34 cellular contexts compared by ENCODE assay signal in genomic region chr4:77504407-77504806, GRCh38.
"Had no signal": no experiment of that assay in that cellular context is flagged by ENCODE, and none has a peak within 500 bp of the region (broad histone marks: within the 10 kb centered on the region; RNA-seq: fewer than 3 reads in every experiment).

No MANE protein-coding gene starts in this region.

- H3K4me1 Mint-ChIP-seq: activated CD4-positive, alpha-beta memory T cell treated with anti-CD3 and anti-CD28 coated beads, Interleukin-2, amount 10 ng/mL, durations not matched to agents 7 days and 5 days; activated CD4-positive, alpha-beta T cell treated with anti-CD3 and anti-CD28 coated beads for 36 hours; activated CD4-positive, alpha-beta T cell treated with anti-CD3 and anti-CD28 coated beads, Interleukin-2, amount 10 ng/mL, durations not matched to agents 7 days and 5 days; activated naive CD4-positive, alpha-beta T cell treated with anti-CD3 and anti-CD28 coated beads, Interleukin-2, amount 10 ng/mL, durations not matched to agents 7 days and 5 days; activated naive CD4-positive, alpha-beta T cell treated with anti-CD3 and anti-CD28 coated beads, Interleukin-2, amount 50 U/mL, for 24 hours; activated naive CD8-positive, alpha-beta T cell treated with anti-CD3 and anti-CD28 coated beads, Interleukin-2, amount 10 ng/mL, durations not matched to agents 7 days and 5 days; activated naive CD8-positive, alpha-beta T cell treated with anti-CD3 and anti-CD28 coated beads, Interleukin-2, amount 50 U/mL, for 24 hours; brain had no signal

- H3K9me3 ChIP-seq: ascending aorta had no signal

- H3K9me3 Mint-ChIP-seq: activated CD4-positive, alpha-beta memory T cell treated with anti-CD3 and anti-CD28 coated beads, Interleukin-2, amount 10 ng/mL, durations not matched to agents 7 days and 5 days; activated CD4-positive, alpha-beta T cell treated with anti-CD3 and anti-CD28 coated beads, Interleukin-2, amount 10 ng/mL, durations not matched to agents 7 days and 5 days; activated naive CD4-positive, alpha-beta T cell treated with anti-CD3 and anti-CD28 coated beads, Interleukin-2, amount 10 ng/mL, durations not matched to agents 7 days and 5 days; activated naive CD4-positive, alpha-beta T cell treated with anti-CD3 and anti-CD28 coated beads, Interleukin-2, amount 50 U/mL, for 24 hours; activated naive CD8-positive, alpha-beta T cell treated with anti-CD3 and anti-CD28 coated beads, Interleukin-2, amount 10 ng/mL, durations not matched to agents 7 days and 5 days; activated T-cell treated with anti-CD3 and anti-CD28 coated beads, Interleukin-2, amount 50 U/mL, for 24 hours; activated T-helper 2 cell treated with anti-CD3 and anti-CD28 coated beads, Interferon-gamma antibody, Interleukin-2, Interleukin-4, amounts not matched to agents 10 μg/mL and 5 μg/mL and 100 μg/mL, durations not matched to agents 14 hours and 24 hours and 36 hours; T-helper 1 cell treated with Interleukin-12 subunit alpha and Interleukin-12 subunit beta and Interleukin-4 antibody, amounts not matched to agents 30 μg/mL and 1 μg/mL, for 36 hours; T-helper 2 cell treated with Interferon-gamma antibody and Interleukin-4, amounts not matched to agents 5 μg/mL and 100 μg/mL, for 36 hours had no signal

- H3K4me3 ChIP-seq: ascending aorta had no signal

- ATAC-seq: activated CD4-positive, alpha-beta T cell treated with anti-CD3 and anti-CD28 coated beads for 36 hours; activated CD4-positive, CD25-positive, alpha-beta regulatory T cell treated with anti-CD3 and anti-CD28 coated beads, Interleukin-2, amount 50 U/mL, for 24 hours; activated CD8-positive, alpha-beta memory T cell treated with anti-CD3 and anti-CD28 coated beads, Interleukin-2, amount 10 ng/mL, durations not matched to agents 7 days and 5 days; activated CD8-positive, alpha-beta T cell treated with anti-CD3 and anti-CD28 coated beads, Interleukin-2, amount 10 ng/mL, durations not matched to agents 7 days and 5 days; activated naive CD8-positive, alpha-beta T cell treated with anti-CD3 and anti-CD28 coated beads, Interleukin-2, amount 50 U/mL, for 24 hours had no signal

- H3K27me3 Mint-ChIP-seq: activated naive CD4-positive, alpha-beta T cell treated with anti-CD3 and anti-CD28 coated beads, Interleukin-2, amount 10 ng/mL, durations not matched to agents 7 days and 5 days had no signal

- H3K27ac ChIP-seq: ascending aorta, VCaP had no signal

- H3K4me3 Mint-ChIP-seq: activated CD4-positive, alpha-beta memory T cell treated with anti-CD3 and anti-CD28 coated beads, Interleukin-2, amount 10 ng/mL, durations not matched to agents 7 days and 5 days; activated CD4-positive, alpha-beta T cell treated with anti-CD3 and anti-CD28 coated beads for 36 hours; activated CD4-positive, alpha-beta T cell treated with anti-CD3 and anti-CD28 coated beads, Interleukin-2, amount 10 ng/mL, durations not matched to agents 7 days and 5 days; activated CD8-positive, alpha-beta memory T cell treated with anti-CD3 and anti-CD28 coated beads, Interleukin-2, amount 10 ng/mL, durations not matched to agents 7 days and 5 days; activated CD8-positive, alpha-beta T cell treated with anti-CD3 and anti-CD28 coated beads, Interleukin-2, amount 10 ng/mL, durations not matched to agents 7 days and 5 days; activated naive CD4-positive, alpha-beta T cell treated with anti-CD3 and anti-CD28 coated beads, Interleukin-2, amount 10 ng/mL, durations not matched to agents 7 days and 5 days; activated naive CD4-positive, alpha-beta T cell treated with anti-CD3 and anti-CD28 coated beads, Interleukin-2, amount 50 U/mL, for 24 hours; activated naive CD8-positive, alpha-beta T cell; activated naive CD8-positive, alpha-beta T cell treated with anti-CD3 and anti-CD28 coated beads, Interleukin-2, amount 10 ng/mL, durations not matched to agents 7 days and 5 days; activated naive CD8-positive, alpha-beta T cell treated with anti-CD3 and anti-CD28 coated beads, Interleukin-2, amount 50 U/mL, for 24 hours; activated T-cell treated with anti-CD3 and anti-CD28 coated beads, Interleukin-2, amount 50 U/mL, for 24 hours; brain; T-helper 1 cell treated with Interleukin-12 subunit alpha and Interleukin-12 subunit beta and Interleukin-4 antibody, amounts not matched to agents 30 μg/mL and 1 μg/mL, for 36 hours; T-helper 2 cell treated with Interferon-gamma antibody and Interleukin-4, amounts not matched to agents 5 μg/mL and 100 μg/mL, for 36 hours had no signal

- H3K36me3 Mint-ChIP-seq: activated CD8-positive, alpha-beta memory T cell treated with anti-CD3 and anti-CD28 coated beads, Interleukin-2, amount 10 ng/mL, durations not matched to agents 7 days and 5 days; activated naive CD4-positive, alpha-beta T cell treated with anti-CD3 and anti-CD28 coated beads, Interleukin-2, amount 10 ng/mL, durations not matched to agents 7 days and 5 days; activated naive CD4-positive, alpha-beta T cell treated with anti-CD3 and anti-CD28 coated beads, Interleukin-2, amount 50 U/mL, for 24 hours; activated naive CD8-positive, alpha-beta T cell; activated naive CD8-positive, alpha-beta T cell treated with anti-CD3 and anti-CD28 coated beads, Interleukin-2, amount 10 ng/mL, durations not matched to agents 7 days and 5 days; brain had no signal

- H3K27me3 ChIP-seq: ascending aorta had no signal

- DNase-seq: activated CD4-positive, alpha-beta memory T cell treated with anti-CD3 and anti-CD28 coated beads, Interleukin-2, amount 10 ng/mL, durations not matched to agents 7 days and 5 days; activated CD4-positive, alpha-beta T cell treated with anti-CD3 and anti-CD28 coated beads for 1 hour; activated CD4-positive, alpha-beta T cell treated with anti-CD3 and anti-CD28 coated beads for 36 hours; activated CD4-positive, alpha-beta T cell treated with anti-CD3 and anti-CD28 coated beads for 48 hours; activated CD4-positive, alpha-beta T cell treated with anti-CD3 and anti-CD28 coated beads, Interleukin-2, amount 10 ng/mL, durations not matched to agents 7 days and 5 days; activated CD4-positive, alpha-beta T cell treated with anti-CD3 and anti-CD28 coated beads, Interleukin-2, amount 50 U/mL, for 48 hours; activated CD4-positive, CD25-positive, alpha-beta regulatory T cell; activated CD8-positive, alpha-beta memory T cell treated with anti-CD3 and anti-CD28 coated beads for 24 hours; activated CD8-positive, alpha-beta memory T cell treated with anti-CD3 and anti-CD28 coated beads, Interleukin-2, amount 10 ng/mL, durations not matched to agents 7 days and 5 days; activated CD8-positive, alpha-beta memory T cell treated with anti-CD3 and anti-CD28 coated beads, Interleukin-2, amount 50 U/mL, for 48 hours; activated CD8-positive, alpha-beta T cell treated with anti-CD3 and anti-CD28 coated beads, Interleukin-2, amount 10 ng/mL, durations not matched to agents 7 days and 5 days; activated effector memory CD4-positive, alpha-beta T cell treated with Interleukin-2 at 50 U/mL for 16 hours; activated gamma-delta T cell; activated naive CD4-positive, alpha-beta T cell treated with anti-CD3 and anti-CD28 coated beads, Interleukin-2, amount 10 ng/mL, durations not matched to agents 7 days and 5 days; activated naive CD4-positive, alpha-beta T cell treated with Interleukin-2 at 50 U/mL for 16 hours; activated naive CD8-positive, alpha-beta T cell treated with anti-CD3 and anti-CD28 coated beads, Interleukin-2, amount 10 ng/mL, durations not matched to agents 7 days and 5 days; activated naive CD8-positive, alpha-beta T cell treated with anti-CD3 and anti-CD28 coated beads, Interleukin-2, amount 50 U/mL, for 24 hours; activated T-cell treated with anti-CD3 and anti-CD28 coated beads, Interleukin-2, amount 50 U/mL, for 24 hours; activated T-cell treated with anti-CD3 and anti-CD28 coated beads, Interleukin-2, amount 50 U/mL, for 48 hours; amygdala; anterior cingulate cortex; central memory CD4-positive, alpha-beta T cell; T-helper 1 cell; T-helper 2 cell; T-helper 9 cell had no signal

- H3K4me1 ChIP-seq: ascending aorta had no signal

- H3K27ac Mint-ChIP-seq: activated CD4-positive, alpha-beta memory T cell treated with anti-CD3 and anti-CD28 coated beads, Interleukin-2, amount 10 ng/mL, durations not matched to agents 7 days and 5 days; activated CD4-positive, alpha-beta T cell treated with anti-CD3 and anti-CD28 coated beads for 36 hours; activated CD4-positive, alpha-beta T cell treated with anti-CD3 and anti-CD28 coated beads, Interleukin-2, amount 10 ng/mL, durations not matched to agents 7 days and 5 days; activated CD8-positive, alpha-beta memory T cell treated with anti-CD3 and anti-CD28 coated beads, Interleukin-2, amount 10 ng/mL, durations not matched to agents 7 days and 5 days; activated CD8-positive, alpha-beta T cell treated with anti-CD3 and anti-CD28 coated beads, Interleukin-2, amount 10 ng/mL, durations not matched to agents 7 days and 5 days; activated naive CD4-positive, alpha-beta T cell treated with anti-CD3 and anti-CD28 coated beads, Interleukin-2, amount 10 ng/mL, durations not matched to agents 7 days and 5 days; activated naive CD4-positive, alpha-beta T cell treated with anti-CD3 and anti-CD28 coated beads, Interleukin-2, amount 50 U/mL, for 24 hours; activated naive CD8-positive, alpha-beta T cell; activated naive CD8-positive, alpha-beta T cell treated with anti-CD3 and anti-CD28 coated beads, Interleukin-2, amount 10 ng/mL, durations not matched to agents 7 days and 5 days; activated naive CD8-positive, alpha-beta T cell treated with anti-CD3 and anti-CD28 coated beads, Interleukin-2, amount 50 U/mL, for 24 hours; activated T-cell treated with anti-CD3 and anti-CD28 coated beads, Interleukin-2, amount 50 U/mL, for 24 hours; activated T-helper 2 cell treated with anti-CD3 and anti-CD28 coated beads, Interferon-gamma antibody, Interleukin-2, Interleukin-4, amounts not matched to agents 10 μg/mL and 5 μg/mL and 100 μg/mL, durations not matched to agents 14 hours and 24 hours and 36 hours; brain; T-helper 1 cell treated with Interleukin-12 subunit alpha and Interleukin-12 subunit beta and Interleukin-4 antibody, amounts not matched to agents 30 μg/mL and 1 μg/mL, for 36 hours; T-helper 2 cell treated with Interferon-gamma antibody and Interleukin-4, amounts not matched to agents 5 μg/mL and 100 μg/mL, for 36 hours had no signal

- H3K36me3 ChIP-seq: ascending aorta had no signal
